In genomic region chr12:62760346-62760745, GRCh38 we compare ENCODE assay signal across 8 cellular contexts.
DNase-seq lines count a peak whose midpoint lies in the region; ATAC-seq and TF ChIP-seq lines count a peak whose summit lies in the region.
"Not testable (repeated sequence)": the region's sequence is repeated elsewhere in the genome, so short reads cannot be mapped to it uniquely, and the experiment has no call there.

No MANE protein-coding gene starts in this region.

- not testable (repeated sequence) for H3K9me3 ChIP-seq in colonic mucosa, transverse colon

- intact Hi-C loops in activated CD4-positive, alpha-beta T cell treated with anti-CD3 and anti-CD28 coated beads, Interleukin-2, amount 10 ng/mL, durations not matched to agents 24 days and 14 days (cut with micrococcal nuclease); colonic mucosa (cut with DNase I); transverse colon (cut with DNase I; ENCODE audit: low total_unique reads): not testable (repeated sequence)

- H3K27ac ChIP-seq in colonic mucosa: peak overlapping the region; percentile 56
- peak overlapping the region; percentile 42 to 69 (median 50) for H3K27ac ChIP-seq in transverse colon

- peak; percentile 58 for ATAC-seq in GM18511 (IDR thresholded peaks at IDR 0.05; ENCODE audit: unreplicated experiment)
- peak; percentile 47 for ATAC-seq in GM19463 (IDR thresholded peaks at IDR 0.05; ENCODE audit: unreplicated experiment)
- peak; percentile 42 for ATAC-seq in HG02885 (IDR thresholded peaks at IDR 0.05; ENCODE audit: poor library complexity, unreplicated experiment)
- peak; percentile 9 for ATAC-seq in HG03457 (IDR thresholded peaks at IDR 0.05; ENCODE audit: unreplicated experiment)

- in situ Hi-C loops in transverse colon (cut with MboI; ENCODE audit: low pct_ligation_motif_present in 1 of 4, low pct_unique_long_range_greater_than_20kb in 1 of 4, low sequenced_read_pairs in 3 of 4): not testable (repeated sequence)

- not testable (repeated sequence) for TF ChIP-seq POLR2A in transverse colon (IDR thresholded peaks at IDR 0.05)

- H3K27me3 ChIP-seq in colonic mucosa, transverse colon: not testable (repeated sequence)

- H3K9me3 Mint-ChIP-seq in activated CD4-positive, alpha-beta T cell treated with anti-CD3 and anti-CD28 coated beads, Interleukin-2, amount 10 ng/mL, durations not matched to agents 24 days and 14 days; mesothelial cell of epicardium: not testable (repeated sequence)

- not testable (repeated sequence) for TF ChIP-seq CTCF in colonic mucosa (IDR thresholded peaks at IDR 0.05); mesothelial cell of epicardium (IDR thresholded peaks at IDR 0.05; ENCODE audit: unreplicated experiment); transverse colon (IDR thresholded peaks at IDR 0.05)

- not testable (repeated sequence) for H3K36me3 ChIP-seq in colonic mucosa, transverse colon

- H3K4me1 Mint-ChIP-seq in activated CD4-positive, alpha-beta T cell treated with anti-CD3 and anti-CD28 coated beads, Interleukin-2, amount 10 ng/mL, durations not matched to agents 24 days and 14 days: peaks cover 22% of the 10 kb centered on the region
- peaks cover 39% of the 10 kb centered on the region for H3K4me1 Mint-ChIP-seq in mesothelial cell of epicardium

- DNase-seq in activated CD4-positive, alpha-beta T cell treated with anti-CD3 and anti-CD28 coated beads, Interleukin-2, amount 10 ng/mL, durations not matched to agents 24 days and 14 days; mesothelial cell of epicardium (ENCODE audit: low spot score in 2 of 2, unreplicated experiment in 2 of 2); transverse colon: not testable (repeated sequence)
- peak; percentile 23 for DNase-seq in colonic mucosa

- H3K27ac Mint-ChIP-seq in activated CD4-positive, alpha-beta T cell treated with anti-CD3 and anti-CD28 coated beads, Interleukin-2, amount 10 ng/mL, durations not matched to agents 24 days and 14 days: peak overlapping the region; percentile 12
- peak overlapping the region; percentile 91 for H3K27ac Mint-ChIP-seq in mesothelial cell of epicardium

- WGBS in transverse colon (ENCODE audit: low coverage in 1 of 2), 2 donors: 58 to 61% methylated on average over 4 of the region's 4 CpGs

- TF ChIP-seq EP300 in transverse colon (IDR thresholded peaks at IDR 0.05; ENCODE audit: low read depth): not testable (repeated sequence)

- H3K4me3 ChIP-seq in colonic mucosa, transverse colon: not testable (repeated sequence)

- H3K36me3 Mint-ChIP-seq in activated CD4-positive, alpha-beta T cell treated with anti-CD3 and anti-CD28 coated beads, Interleukin-2, amount 10 ng/mL, durations not matched to agents 24 days and 14 days (ENCODE audit: low read depth); mesothelial cell of epicardium: not testable (repeated sequence)

- peaks cover 11% of the 10 kb centered on the region for H3K27me3 Mint-ChIP-seq in activated CD4-positive, alpha-beta T cell treated with anti-CD3 and anti-CD28 coated beads, Interleukin-2, amount 10 ng/mL, durations not matched to agents 24 days and 14 days
- H3K27me3 Mint-ChIP-seq in mesothelial cell of epicardium (ENCODE audit: low read depth): not testable (repeated sequence)

- H3K4me3 Mint-ChIP-seq in activated CD4-positive, alpha-beta T cell treated with anti-CD3 and anti-CD28 coated beads, Interleukin-2, amount 10 ng/mL, durations not matched to agents 24 days and 14 days; mesothelial cell of epicardium: not testable (repeated sequence)

- H3K9ac ChIP-seq in colonic mucosa (ENCODE audit: low read depth in 2 of 2, low read length in 2 of 2): not testable (repeated sequence)

- not testable (repeated sequence) for H3K4me1 ChIP-seq in colonic mucosa
- H3K4me1 ChIP-seq in transverse colon: peaks cover 0 to 36% (median 29%) of the 10 kb centered on the region in 4 donors
